Comparison of ENCODE assay signal across 8 cellular contexts in genomic region chr9:69175488-69175872, GRCh38. TPM values are rescaled to one million over a fixed set of nuclear protein-coding genes. Genes with fewer than 3 reads are reported as not detected.
DNase-seq lines count a peak whose midpoint lies in the region; ATAC-seq and TF ChIP-seq lines count a peak whose summit lies in the region.

No MANE protein-coding gene starts in this region.

- no peaks in the 10 kb centered on the region; the same call in 1 of the 2 replicates for H3K36me3 ChIP-seq in DOHH2 (ENCODE audit: control insufficient read depth, low read length)
- H3K36me3 ChIP-seq in gastrocnemius medialis: no peaks in the 10 kb centered on the region

- no peak for TF ChIP-seq CTCF in DOHH2 (IDR thresholded peaks at IDR 0.05; ENCODE audit: low read depth, low read length, poor library complexity, severe bottlenecking)
- no peak for TF ChIP-seq CTCF in coronary artery (IDR thresholded peaks at IDR 0.05)
- TF ChIP-seq CTCF in gastrocnemius medialis (IDR thresholded peaks at IDR 0.05 in 4 of 5, conservative IDR thresholded peaks at IDR 0.05 in 1 of 5): no peak

- H3K4me3 ChIP-seq in DOHH2 (ENCODE audit: low read length) (peak overlapping the region; percentile 97), coronary artery (peak overlapping the region; percentile 88), gastrocnemius medialis (peak overlapping the region in 3 of 4 donors; percentile 70 to 89 (median 85))

- peaks cover 3% of the 10 kb centered on the region; the same call in 1 of the 2 replicates for H3F3A ChIP-seq in DOHH2 (ENCODE audit: control insufficient read depth, insufficient read depth)

- no peak for DNase-seq in coronary artery (ENCODE audit: low spot score)
- no peak for DNase-seq in gastrocnemius medialis
- no peak for DNase-seq in cortex of kidney (lab: John Stamatoyannopoulos, UW)
- DNase-seq in LoVo (ENCODE audit: low spot score): no peak
- DNase-seq in nucleus accumbens (lab: John Stamatoyannopoulos, UW): no peak

- H3K9me3 ChIP-seq in DOHH2 (ENCODE audit: control insufficient read depth, insufficient read depth, low read length) (no peaks in the 10 kb centered on the region), gastrocnemius medialis (no peaks in the 10 kb centered on the region)

- intact Hi-C loops in gastrocnemius medialis (cut with DNase I; ENCODE audit: low total_unique reads): loop anchor here (5.0 to 10.0 kb wide), 2 partner anchors 152 to 589 kb away; partner anchors contain the start of genes ENTREP1 and PTAR1

- peak overlapping the region; percentile 78 for H3K4me2 ChIP-seq in DOHH2 (ENCODE audit: low read length)

- peak; percentile 14 for ATAC-seq in GM21360 (IDR thresholded peaks at IDR 0.05; ENCODE audit: unreplicated experiment)
- ATAC-seq in HG03571 (IDR thresholded peaks at IDR 0.05; ENCODE audit: unreplicated experiment): peak; percentile 20
- no peak for ATAC-seq in gastrocnemius medialis

- H3K9me2 ChIP-seq in DOHH2 (replicated peaks; ENCODE audit: control insufficient read depth, low read length): no peaks in the 10 kb centered on the region

- H3K4me1 ChIP-seq in DOHH2 (ENCODE audit: control insufficient read depth, low read length) (peaks cover 38% of the 10 kb centered on the region), gastrocnemius medialis (peaks cover 5 to 10% of the 10 kb centered on the region in 2 donors)

- in situ Hi-C loops in gastrocnemius medialis (cut with MboI; ENCODE audit: low sequenced_read_pairs in 4 of 4): loop anchor here in 1 of 4 donors (10.0 kb wide), 1 partner anchor 61 kb away; no protein-coding TSS in a partner anchor

- H3K27ac ChIP-seq in DOHH2 (ENCODE audit: low read depth, low read length): no peak overlapping the region
- H3K27ac ChIP-seq in coronary artery: peak overlapping the region; percentile 69 to 89
- peak overlapping the region; percentile 83 to 93 (median 85) for H3K27ac ChIP-seq in gastrocnemius medialis

- H3K79me2 ChIP-seq in DOHH2 (ENCODE audit: control insufficient read depth, low read length): peaks cover 51% of the 10 kb centered on the region

- no peak for TF ChIP-seq POLR2A in gastrocnemius medialis (IDR thresholded peaks at IDR 0.05)

- H3K27me3 ChIP-seq in DOHH2 (ENCODE audit: control insufficient read depth, low read length): no peaks in the 10 kb centered on the region
- no peaks in the 10 kb centered on the region for H3K27me3 ChIP-seq in gastrocnemius medialis

- H4K20me1 ChIP-seq in DOHH2 (ENCODE audit: control insufficient read depth, insufficient read depth, low read depth, low read length): no peaks in the 10 kb centered on the region

RNA-seq across cellular contexts. Expression of gene TJP2, which starts 1.4 kb away (rescaled TPM):
- 10 to 100 TPM; 10.5 to 23.1 (median 17.6) TPM for total RNA-seq in gastrocnemius medialis

Comparison
In these comparisons a context has a peak if more than half of its experiments do, and no peak if none do; other contexts are left out.
1. ATAC-seq: peak in GM21360 (single experiment) and HG03571 (single experiment); none in gastrocnemius medialis (0 of 2).
2. Peak in every context shown above with its lines, with median percentiles within 50 percentile points of each other: H3K4me3 ChIP-seq.